8 cellular contexts compared by ENCODE assay signal in the genomic region with DNA sequence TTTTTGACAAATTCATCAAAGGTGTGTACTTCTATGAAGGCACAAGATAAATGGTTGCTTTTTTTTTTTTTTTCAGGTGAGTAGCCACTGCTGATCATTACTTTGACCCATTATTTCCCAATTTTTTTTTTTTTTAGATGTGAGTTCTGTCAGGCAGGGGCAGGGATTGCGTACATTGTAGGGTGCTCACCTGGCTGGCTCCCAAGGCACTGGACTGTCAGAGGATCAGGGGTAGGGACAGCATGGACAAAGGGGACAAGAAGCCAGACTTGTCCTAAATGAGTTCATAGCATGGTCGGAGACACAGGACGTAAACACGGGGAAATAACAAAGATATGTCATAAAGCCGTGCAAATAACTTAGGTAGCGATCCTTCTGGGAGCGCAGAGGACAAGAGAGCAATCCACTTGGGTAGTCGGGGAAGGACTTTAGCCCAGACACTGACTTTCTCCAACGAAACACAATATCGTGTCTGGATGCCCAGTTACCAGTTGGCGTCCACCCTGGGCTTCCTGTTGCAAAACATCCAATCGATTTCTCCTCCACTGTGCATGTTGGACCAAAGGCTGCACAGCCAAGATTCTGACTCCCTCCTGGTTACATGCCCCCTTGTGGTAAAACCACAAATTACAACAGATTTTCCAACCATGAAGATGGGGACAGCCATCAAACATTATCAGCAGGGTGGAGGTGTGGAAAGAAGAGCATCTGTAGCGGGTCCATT. TPM values are rescaled to one million over a fixed set of nuclear protein-coding genes. Genes with fewer than 3 reads are reported as not detected.
A peak's percentile ranks its signal among the peaks of the same experiment; 100 is the strongest.
DNase-seq lines count a peak whose midpoint lies in the region; TF ChIP-seq lines count a peak whose summit lies in the region.

No MANE protein-coding gene starts in this region.

- TF ChIP-seq CTCF in Calu3 (IDR thresholded peaks at IDR 0.05; ENCODE audit: unreplicated experiment) (peak; percentile 31), glutamatergic neuron (IDR thresholded peaks at IDR 0.05; ENCODE audit: partially characterized antibody, unreplicated experiment) (peak; percentile 85), transverse colon (IDR thresholded peaks at IDR 0.05) (peak in 4 of 5 experiments; percentile 34 to 48 (median 39))

- H3K4me1 ChIP-seq in transverse colon: peaks cover 3 to 29% (median 16%) of the 10 kb centered on the region in 4 donors

- H3K9me3 Mint-ChIP-seq in Calu3 (ENCODE audit: low read depth, unreplicated experiment) (no peaks in the 10 kb centered on the region), glutamatergic neuron (ENCODE audit: unreplicated experiment) (peaks cover 4% of the 10 kb centered on the region)

- TF ChIP-seq EP300 in transverse colon (IDR thresholded peaks at IDR 0.05; ENCODE audit: low read depth): no peak

- intact Hi-C loops in Calu3 (cut with micrococcal nuclease; ENCODE audit: unreplicated experiment): no loop called here
- intact Hi-C loops in transverse colon (cut with DNase I; ENCODE audit: low total_unique reads): no loop called here

- H3K27me3 ChIP-seq in H7 (ENCODE audit: control insufficient read depth, insufficient read depth, low read length) (no peaks in the 10 kb centered on the region), transverse colon (no peaks in the 10 kb centered on the region)

- H3K4me3 ChIP-seq in H7 (ENCODE audit: insufficient read depth, low read depth, low read length) (no peak overlapping the region), transverse colon (no peak overlapping the region)

- H3K27me3 Mint-ChIP-seq in Calu3 (ENCODE audit: unreplicated experiment): no peaks in the 10 kb centered on the region
- peaks cover 6% of the 10 kb centered on the region for H3K27me3 Mint-ChIP-seq in glutamatergic neuron (ENCODE audit: unreplicated experiment)

- CTCF ChIA-PET in Calu3 (lab: Charles Lee): no interaction called here

- no peak for TF ChIP-seq POLR2A in transverse colon (IDR thresholded peaks at IDR 0.05)

- DNase-seq in Calu3 (peak; percentile 55), H7 (peak; percentile 58), SK-MEL-5 (ENCODE audit: low read depth, low spot score) (peak; percentile 88), glutamatergic neuron (no peak), transverse colon (no peak), GM03348 (ENCODE audit: low spot score) (no peak)
- no peak for DNase-seq in activated CD4-positive, CD25-positive, alpha-beta regulatory T cell treated with anti-CD3 and anti-CD28 coated beads, Interleukin-2, amount 50 U/mL, for 72 hours
- no peak for DNase-seq in stimulated activated CD4-positive, alpha-beta T cell treated with anti-CD3 and anti-CD28 coated beads, Interleukin-4, amount 100 ng/mL, for 24 hours

- no peaks in the 10 kb centered on the region for H3K9me3 ChIP-seq in transverse colon

- no peak overlapping the region for H3K27ac ChIP-seq in transverse colon

- H3K36me3 ChIP-seq in H7 (replicated peaks; ENCODE audit: control insufficient read depth, insufficient read depth, low read length) (no peaks in the 10 kb centered on the region), transverse colon (no peaks in the 10 kb centered on the region)

- H3K36me3 Mint-ChIP-seq in Calu3 (ENCODE audit: insufficient read depth, unreplicated experiment) (no peaks in the 10 kb centered on the region), glutamatergic neuron (ENCODE audit: unreplicated experiment) (no peaks in the 10 kb centered on the region)

- BruUV-seq in Calu3 (replicated peaks; lab: Mats Ljungman, UMichigan): no TSS peak

- no peak overlapping the region for H3K4me3 Mint-ChIP-seq in Calu3 (ENCODE audit: low read depth, unreplicated experiment)
- H3K4me3 Mint-ChIP-seq in glutamatergic neuron (ENCODE audit: unreplicated experiment): no peak overlapping the region

- in situ Hi-C loops in SK-MEL-5 (cut with HindIII; ENCODE audit: low pct_unique_long_range_greater_than_20kb, low sequenced_read_pairs) (no loop called here), transverse colon (cut with MboI; ENCODE audit: low pct_ligation_motif_present in 1 of 4, low pct_unique_long_range_greater_than_20kb in 1 of 4, low sequenced_read_pairs in 3 of 4) (loop anchor here in 1 of 4 donors (25.0 kb wide), 1 partner anchor 198 kb away; no protein-coding TSS in a partner anchor)

- H3K4me1 Mint-ChIP-seq in Calu3 (ENCODE audit: low read depth, unreplicated experiment) (peaks cover 26% of the 10 kb centered on the region), glutamatergic neuron (ENCODE audit: low read depth, unreplicated experiment) (peaks cover 9% of the 10 kb centered on the region)

- H3K27ac Mint-ChIP-seq in Calu3 (ENCODE audit: unreplicated experiment) (no peak overlapping the region), glutamatergic neuron (ENCODE audit: unreplicated experiment) (no peak overlapping the region)

- WGBS in transverse colon (ENCODE audit: low coverage in 1 of 2), 2 donors: 44 to 92% methylated on average over 1 to 13 of the region's 13 CpGs

RNA-seq across cellular contexts. Expression of gene KATNAL1, which starts 27.5 kb away (rescaled TPM):
- total RNA-seq in Calu3 (2022): 4.3 and 5.1 TPM in 2 replicates
- total RNA-seq in H7 (2014; rRNA removed; shearing (Covaris generic)): 12.1 and 12.8 TPM in 2 replicates
- total RNA-seq in SK-MEL-5 (2014; rRNA removed; shearing (Covaris generic)): 6.7 and 9.9 TPM in 2 replicates
- 6.0 and 6.3 TPM in 2 replicates for polyA plus RNA-seq in SK-MEL-5 (2015; cell fraction: cytosol; rRNA removed)
- polyA plus RNA-seq in SK-MEL-5 (2015; cell fraction: nucleus; rRNA removed): 4.4 and 4.6 TPM in 2 replicates
- total RNA-seq in glutamatergic neuron (ENCODE audit: unreplicated experiment): 74.6 TPM
- 1 to 10 TPM; 4.4 to 9.8 (median 6.7) TPM for total RNA-seq in transverse colon

Comparison
In these comparisons a context has a peak if more than half of its experiments do, and no peak if none do; other contexts are left out.
1. DNase-seq: peak in Calu3 (single experiment), H7 (single experiment) and SK-MEL-5 (single experiment); none in glutamatergic neuron (single experiment), transverse colon (single experiment), GM03348 (single experiment), activated CD4-positive, CD25-positive, alpha-beta regulatory T cell treated with anti-CD3 and anti-CD28 coated beads, Interleukin-2, amount 50 U/mL, for 72 hours (single experiment) and stimulated activated CD4-positive, alpha-beta T cell treated with anti-CD3 and anti-CD28 coated beads, Interleukin-4, amount 100 ng/mL, for 24 hours (single experiment).
2. CTCF ChIP-seq: peak in every context shown above with its lines; median percentile 85 in glutamatergic neuron; 39 in transverse colon; 31 in Calu3.